Comparison of ENCODE assay signal across 8 cellular contexts in the genomic region with DNA sequence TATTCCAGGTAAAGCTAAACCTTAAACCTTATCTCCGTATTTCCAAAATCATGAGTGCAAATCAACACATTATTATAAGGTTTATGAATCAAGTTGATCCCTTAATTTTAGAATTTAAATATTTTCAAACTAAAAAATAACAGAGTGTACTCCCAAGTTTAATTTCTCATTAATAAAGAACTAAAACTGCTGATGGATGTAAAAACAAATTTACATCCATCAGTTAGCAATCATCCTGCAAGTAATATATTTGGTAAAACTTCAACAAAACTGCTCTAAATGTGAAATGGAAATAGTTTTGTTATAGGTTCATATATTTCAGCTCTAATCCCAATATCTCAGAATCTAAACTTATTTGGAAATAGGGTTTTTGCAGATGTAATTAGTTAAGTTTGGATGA.
"Had no signal": no experiment of that assay in that cellular context is flagged by ENCODE, and none has a peak within 500 bp of the region (broad histone marks: within the 10 kb centered on the region; RNA-seq: fewer than 3 reads in every experiment).

No MANE protein-coding gene starts in this region.

- H3K4me2 ChIP-seq: KMS-11 had no signal

- FAIRE-seq: HTR-8/SVneo had no signal

- DNase-seq: GM23248, GOT3, H7, HCEC 1CT, Karpas-422, KBM-7 had no signal

- H3K9ac ChIP-seq: GM23248, KMS-11 had no signal

- H3K4me3 ChIP-seq: GM23248 had no signal

- H2AFZ ChIP-seq: GM23248 had no signal

- H3K27ac ChIP-seq: GM23248, KMS-11 had no signal
